Comparison of ENCODE assay signal across 25 cellular contexts in the genomic region with DNA sequence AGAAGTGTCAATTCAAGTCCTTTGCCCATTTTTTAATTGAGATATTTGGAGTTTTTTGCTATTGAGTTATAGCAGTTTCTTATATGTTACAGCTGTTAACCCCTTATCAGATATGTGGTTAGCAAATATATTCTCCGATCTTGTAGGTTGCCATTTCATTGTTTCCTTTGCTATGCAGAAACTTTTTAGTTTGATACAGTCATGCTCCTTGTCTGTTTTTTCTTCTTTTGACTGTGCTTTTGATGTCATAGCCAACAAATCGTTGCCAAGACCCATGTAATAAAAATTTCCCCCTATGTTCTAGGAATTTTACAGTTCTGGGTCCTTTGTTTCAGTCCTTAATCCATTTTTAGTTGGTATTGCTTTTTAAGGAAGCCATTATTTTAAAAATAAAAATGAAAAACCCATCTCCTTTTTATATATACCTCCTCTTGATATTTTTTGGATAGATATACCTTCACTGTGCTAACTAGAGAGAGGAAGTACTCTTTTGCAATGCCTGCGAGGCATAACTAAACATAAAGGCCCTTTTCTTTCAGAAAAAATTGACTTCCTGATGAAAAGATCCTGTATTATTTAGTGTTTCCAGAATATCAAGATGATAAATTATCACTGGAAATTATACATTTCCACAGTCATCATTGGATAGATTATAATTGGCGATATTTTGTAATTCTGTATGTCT.
DNase-seq lines count a peak whose midpoint lies in the region; ATAC-seq, FAIRE-seq and TF ChIP-seq lines count a peak whose summit lies in the region.
"Had no signal": no experiment of that assay in that cellular context is flagged by ENCODE, and none has a peak within 500 bp of the region (broad histone marks: within the 10 kb centered on the region; RNA-seq: fewer than 3 reads in every experiment).

No MANE protein-coding gene starts in this region.

- peak overlapping the region; percentile 35; the same call in 1 of the 2 replicates for H3K4me2 ChIP-seq in OCI-LY1 (ENCODE audit: low read length)

- H4K20me1 ChIP-seq in OCI-LY1 (ENCODE audit: insufficient read depth, low read length): no peaks in the 10 kb centered on the region

- no peak overlapping the region for H2AFZ ChIP-seq in OCI-LY1 (ENCODE audit: low read length)

- peaks cover 47% of the 10 kb centered on the region for H3K4me1 Mint-ChIP-seq in activated T-cell treated with anti-CD3 and anti-CD28 coated beads, Interleukin-2, amount 50 U/mL, for 24 hours (ENCODE audit: low read depth)
- peaks cover 51% of the 10 kb centered on the region for H3K4me1 Mint-ChIP-seq in activated T-helper 2 cell treated with anti-CD3 and anti-CD28 coated beads, Interferon-gamma antibody, Interleukin-2, Interleukin-4, amounts not matched to agents 10 μg/mL and 5 μg/mL and 100 μg/mL, durations not matched to agents 14 hours and 24 hours and 36 hours (ENCODE audit: low read depth)
- H3K4me1 Mint-ChIP-seq: nephron progenitor cell had no signal

- peaks cover 4% of the 10 kb centered on the region for H3K9me3 Mint-ChIP-seq in activated T-cell treated with anti-CD3 and anti-CD28 coated beads, Interleukin-2, amount 50 U/mL, for 24 hours
- peaks cover 19% of the 10 kb centered on the region for H3K9me3 Mint-ChIP-seq in activated T-helper 2 cell treated with anti-CD3 and anti-CD28 coated beads, Interferon-gamma antibody, Interleukin-2, Interleukin-4, amounts not matched to agents 10 μg/mL and 5 μg/mL and 100 μg/mL, durations not matched to agents 14 hours and 24 hours and 36 hours
- H3K9me3 Mint-ChIP-seq: activated T-cell treated with anti-CD3 and anti-CD28 coated beads, Interleukin-2, amount 50 U/mL, for 4 hours had no signal

- DNase-seq in activated T-cell treated with anti-CD3 and anti-CD28 coated beads, Interleukin-2, amount 50 U/mL, for 24 hours: no peak
- DNase-seq in activated T-cell treated with anti-CD3 and anti-CD28 coated beads, Interleukin-2, amount 50 U/mL, for 48 hours: no peak
- no peak for DNase-seq in activated T-helper 2 cell treated with anti-CD3 and anti-CD28 coated beads, Interferon-gamma antibody, Interleukin-2, Interleukin-4, amounts not matched to agents 10 μg/mL and 5 μg/mL and 100 μg/mL, durations not matched to agents 14 hours and 24 hours and 36 hours (ENCODE audit: low spot score)
- no peak for DNase-seq in NCI-H69 (lab: John Stamatoyannopoulos, UW)
- DNase-seq in small intestine: no peak
- DNase-seq in NCI-H524 (lab: John Stamatoyannopoulos, UW): no peak
- DNase-seq: activated T-cell treated with anti-CD3 and anti-CD28 coated beads, Interleukin-2, amount 50 U/mL, for 4 hours; cerebellar nuclear complex; foreskin fibroblast; hippocampal formation; left ventricle myocardium inferior; midbrain; MM.1S; NCI-H1694; NCI-H2171 treated with DMSO at 0.1 percent for 48 hours; nephron progenitor cell; PC-3; right lobe of liver; SHP77 treated with DMSO at 0.1 percent for 48 hours; stimulated activated CD8-positive, alpha-beta memory T cell treated with anti-CD3 and anti-CD28 coated beads, Interleukin-4, amount 100 ng/mL, for 48 hours had no signal

- no peaks in the 10 kb centered on the region for H3K9me2 ChIP-seq in OCI-LY1 (ENCODE audit: low read depth, low read length)

- no peaks in the 10 kb centered on the region for H3K27me3 Mint-ChIP-seq in activated T-cell treated with anti-CD3 and anti-CD28 coated beads, Interleukin-2, amount 50 U/mL, for 24 hours
- no peaks in the 10 kb centered on the region for H3K27me3 Mint-ChIP-seq in activated T-helper 2 cell treated with anti-CD3 and anti-CD28 coated beads, Interferon-gamma antibody, Interleukin-2, Interleukin-4, amounts not matched to agents 10 μg/mL and 5 μg/mL and 100 μg/mL, durations not matched to agents 14 hours and 24 hours and 36 hours (ENCODE audit: low read depth)
- H3K27me3 Mint-ChIP-seq: type B pancreatic cell had no signal

- no peak for TF ChIP-seq CTCF in OCI-LY1 (IDR thresholded peaks at IDR 0.05; ENCODE audit: low read length)

- H3K36me3 ChIP-seq in OCI-LY1 (ENCODE audit: insufficient read depth, low read length): no peaks in the 10 kb centered on the region
- H3K36me3 ChIP-seq in small intestine (ENCODE audit: control insufficient read depth in 2 of 2, insufficient read depth in 2 of 2, low read length in 2 of 2): no peaks in the 10 kb centered on the region
- H3K36me3 ChIP-seq: HAP-1, left ventricle myocardium inferior, right lobe of liver had no signal

- FAIRE-seq in small intestine (lab: Jason Lieb, UNC): no peak

- H3K9me3 ChIP-seq in OCI-LY1 (ENCODE audit: low read length) (no peaks in the 10 kb centered on the region), small intestine (ENCODE audit: control insufficient read depth, low read depth) (no peaks in the 10 kb centered on the region)
- H3K9me3 ChIP-seq: HAP-1, right lobe of liver had no signal

- peaks cover 8% of the 10 kb centered on the region for H3K36me3 Mint-ChIP-seq in activated T-cell treated with anti-CD3 and anti-CD28 coated beads, Interleukin-2, amount 50 U/mL, for 24 hours (ENCODE audit: low read depth)
- H3K36me3 Mint-ChIP-seq in activated T-helper 2 cell treated with anti-CD3 and anti-CD28 coated beads, Interferon-gamma antibody, Interleukin-2, Interleukin-4, amounts not matched to agents 10 μg/mL and 5 μg/mL and 100 μg/mL, durations not matched to agents 14 hours and 24 hours and 36 hours (ENCODE audit: low read depth): peaks cover 12% of the 10 kb centered on the region

- H3K79me2 ChIP-seq in OCI-LY1 (ENCODE audit: insufficient read depth, low read length): peaks cover 39% of the 10 kb centered on the region

- no peak overlapping the region for H3K9ac ChIP-seq in OCI-LY1 (ENCODE audit: low read length)
- H3K9ac ChIP-seq: BLaER1 treated with 17β-estradiol and CSF1 and Interleukin-3, amounts not matched to agents 10 nM and 100 nM had no signal

- no peaks in the 10 kb centered on the region for H3F3A ChIP-seq in OCI-LY1 (ENCODE audit: insufficient read depth, low read length)

- peak overlapping the region; percentile 67 for H3K27ac Mint-ChIP-seq in activated T-cell treated with anti-CD3 and anti-CD28 coated beads, Interleukin-2, amount 50 U/mL, for 24 hours
- peak overlapping the region; percentile 81 for H3K27ac Mint-ChIP-seq in activated T-helper 2 cell treated with anti-CD3 and anti-CD28 coated beads, Interferon-gamma antibody, Interleukin-2, Interleukin-4, amounts not matched to agents 10 μg/mL and 5 μg/mL and 100 μg/mL, durations not matched to agents 14 hours and 24 hours and 36 hours
- H3K27ac Mint-ChIP-seq: nephron progenitor cell, type B pancreatic cell had no signal

- H3K4me3 Mint-ChIP-seq in activated T-cell treated with anti-CD3 and anti-CD28 coated beads, Interleukin-2, amount 50 U/mL, for 24 hours: no peak overlapping the region
- H3K4me3 Mint-ChIP-seq in activated T-helper 2 cell treated with anti-CD3 and anti-CD28 coated beads, Interferon-gamma antibody, Interleukin-2, Interleukin-4, amounts not matched to agents 10 μg/mL and 5 μg/mL and 100 μg/mL, durations not matched to agents 14 hours and 24 hours and 36 hours (ENCODE audit: low read depth): no peak overlapping the region
- H3K4me3 Mint-ChIP-seq: activated T-cell treated with anti-CD3 and anti-CD28 coated beads, Interleukin-2, amount 50 U/mL, for 4 hours; nephron progenitor cell; type B pancreatic cell had no signal

- intact Hi-C loops in activated T-helper 2 cell treated with anti-CD3 and anti-CD28 coated beads, Interferon-gamma antibody, Interleukin-2, Interleukin-4, amounts not matched to agents 10 μg/mL and 5 μg/mL and 100 μg/mL, durations not matched to agents 14 hours and 24 hours and 36 hours (cut with micrococcal nuclease): loop anchor here (1.0 to 10.0 kb wide), 7 partner anchors 20 to 647 kb away; partner anchors contain the start of genes ODF2L and SH3GLB1

- H3K4me1 ChIP-seq in OCI-LY1 (ENCODE audit: insufficient read depth, low read length, severe bottlenecking) (peaks cover 47% of the 10 kb centered on the region), small intestine (ENCODE audit: control insufficient read depth in 2 of 2, insufficient read depth in 1 of 2, low read depth in 1 of 2, low read length in 1 of 2) (no peaks in the 10 kb centered on the region)
- H3K4me1 ChIP-seq: HAP-1, right lobe of liver had no signal

- ATAC-seq in HG03571 (IDR thresholded peaks at IDR 0.05; ENCODE audit: unreplicated experiment): no peak
- ATAC-seq: activated T-cell treated with anti-CD3 and anti-CD28 coated beads, Interleukin-2, amount 50 U/mL, for 4 hours; PC-3; right lobe of liver had no signal

- H3K4me3 ChIP-seq in OCI-LY1 (ENCODE audit: low read depth, low read length, poor library complexity, severe bottlenecking): no peak overlapping the region
- H3K4me3 ChIP-seq in small intestine (ENCODE audit: low read depth in 1 of 2, low read length in 2 of 2): no peak overlapping the region
- H3K4me3 ChIP-seq: BLaER1 treated with 17β-estradiol and CSF1 and Interleukin-3, amounts not matched to agents 10 nM and 100 nM; HAP-1; left ventricle myocardium inferior; right lobe of liver had no signal

- H3K27ac ChIP-seq in OCI-LY1 (ENCODE audit: low read depth, low read length, poor library complexity, severe bottlenecking): peak overlapping the region; percentile 20
- H3K27ac ChIP-seq in small intestine (ENCODE audit: low read depth in 1 of 2, low read length in 1 of 2): no peak overlapping the region
- H3K27ac ChIP-seq: BLaER1 treated with 17β-estradiol and CSF1 and Interleukin-3, amounts not matched to agents 10 nM and 100 nM; left ventricle myocardium inferior; right lobe of liver had no signal

- H3K27me3 ChIP-seq in OCI-LY1 (ENCODE audit: insufficient read depth, low read length) (no peaks in the 10 kb centered on the region), small intestine (ENCODE audit: control insufficient read depth in 2 of 2, insufficient read depth in 2 of 2, low read length in 2 of 2) (no peaks in the 10 kb centered on the region)
- H3K27me3 ChIP-seq: BLaER1 treated with 17β-estradiol and CSF1 and Interleukin-3, amounts not matched to agents 10 nM and 100 nM; right lobe of liver had no signal

- 81 to 89% (median 86%) methylated on average over 4 of the region's 4 CpGs for WGBS in small intestine, 3 donors
